ENCODE assay signal across 14 cellular contexts in genomic region chr18:183769-184168, GRCh38.
A peak's percentile ranks its signal among the peaks of the same experiment; 100 is the strongest.
DNase-seq lines count a peak whose midpoint lies in the region; TF ChIP-seq lines count a peak whose summit lies in the region.
"Had no signal": no experiment of that assay in that cellular context is flagged by ENCODE, and none has a peak within 500 bp of the region (broad histone marks: within the 10 kb centered on the region; RNA-seq: fewer than 3 reads in every experiment).

No MANE protein-coding gene starts in this region.

- peaks cover 4% of the 10 kb centered on the region for H3K4me1 ChIP-seq in adipocyte (ENCODE audit: control insufficient read depth, insufficient read depth, low read length)

- no peak for TF ChIP-seq CTCF in coronary artery (IDR thresholded peaks at IDR 0.05)

- H3K36me3 ChIP-seq in adipocyte (ENCODE audit: control insufficient read depth, insufficient read depth, low read length, severe bottlenecking): peaks cover 55% of the 10 kb centered on the region

- peak; percentile 53 for DNase-seq in DMS 273 (lab: John Stamatoyannopoulos, UW; ENCODE audit: unreplicated experiment)
- DNase-seq in DMS 273 treated with DMSO at 0.1 percent for 48 hours (lab: John Stamatoyannopoulos, UW): no peak
- peak; percentile 22 for DNase-seq in LoVo (ENCODE audit: low spot score)
- peak; percentile 54 for DNase-seq in adipocyte (ENCODE audit: low read depth)
- DNase-seq in iris pigment epithelial cell (ENCODE audit: low read depth): peak; percentile 18
- DNase-seq in T-helper 1 cell: no peak
- DNase-seq in cerebellar nuclear complex (lab: John Stamatoyannopoulos, UW): no peak
- no peak for DNase-seq in coronary artery (ENCODE audit: low spot score)
- DNase-seq: activated naive CD4-positive, alpha-beta T cell treated with anti-CD3 and anti-CD28 coated beads for 36 hours; H7; heart left ventricle; NCI-H1694 treated with DMSO at 0.1 percent for 48 hours had no signal

- no peaks in the 10 kb centered on the region for H3K9me3 ChIP-seq in adipocyte (ENCODE audit: control insufficient read depth, low read length)
- H3K9me3 ChIP-seq: heart left ventricle, neutrophil had no signal

- no peak overlapping the region for H3K9ac ChIP-seq in adipocyte (ENCODE audit: low read length)

- H3K27me3 ChIP-seq in adipocyte (replicated peaks; ENCODE audit: control insufficient read depth, insufficient read depth, low read length): no peaks in the 10 kb centered on the region
- H3K27me3 ChIP-seq: heart left ventricle, neutrophil had no signal

- H3K4me3 ChIP-seq in adipocyte (ENCODE audit: low read length) (no peak overlapping the region), coronary artery (no peak overlapping the region)
- H3K4me3 ChIP-seq: heart left ventricle had no signal

- no peak overlapping the region for H3K27ac ChIP-seq in coronary artery
- H3K27ac ChIP-seq: 22Rv1, neutrophil had no signal

Comparison
In these comparisons a context has a peak if more than half of its experiments do, and no peak if none do; other contexts are left out.
1. DNase-seq: peak in DMS 273 (single experiment), LoVo (single experiment), adipocyte (single experiment) and iris pigment epithelial cell (single experiment); none in DMS 273 treated with DMSO at 0.1 percent for 48 hours (single experiment), T-helper 1 cell (0 of 5), cerebellar nuclear complex (0 of 2) and coronary artery (single experiment).